1 cellular context compared by ENCODE assay signal in the genomic region with DNA sequence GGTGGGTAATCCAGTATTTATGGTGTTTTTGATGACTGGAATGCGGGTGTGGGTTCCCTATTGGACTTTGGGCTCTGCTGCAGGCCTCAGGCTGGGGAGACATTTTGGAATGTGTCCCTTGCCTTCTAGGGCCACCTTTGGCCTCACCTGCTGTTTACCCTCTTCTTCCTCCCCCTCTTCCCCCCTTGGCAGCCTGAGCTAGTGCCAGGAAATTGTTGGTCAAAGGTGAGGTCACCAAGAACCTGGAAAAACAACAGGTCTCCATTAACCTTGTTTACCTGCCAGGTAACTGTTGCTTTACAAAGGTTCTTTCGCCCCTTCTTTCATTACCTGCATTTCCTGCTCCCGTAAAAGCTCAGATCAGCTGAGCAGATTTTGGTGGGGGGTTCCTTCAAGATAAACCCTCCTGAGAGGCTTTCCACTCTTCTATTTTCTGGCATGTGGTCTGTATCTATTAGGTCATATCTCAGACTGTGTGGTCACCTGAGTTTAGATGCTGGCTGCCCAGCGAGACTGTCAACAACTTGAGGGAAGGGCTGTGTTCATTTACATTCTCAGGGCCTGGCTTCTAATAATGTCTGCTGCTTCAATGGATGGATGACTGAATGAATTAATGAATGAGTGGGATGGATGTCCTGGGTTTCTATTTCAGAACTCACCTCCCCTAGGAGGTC.
TF ChIP-seq lines count a peak whose summit lies in the region.

No MANE protein-coding gene starts in this region.

TF ChIP-seq in HepG2, 621 proteins besides CTCF, POLR2A, EP300 and RAD21 (continued from another document and continues in another):
- TF ChIP-seq, protein P1, sequence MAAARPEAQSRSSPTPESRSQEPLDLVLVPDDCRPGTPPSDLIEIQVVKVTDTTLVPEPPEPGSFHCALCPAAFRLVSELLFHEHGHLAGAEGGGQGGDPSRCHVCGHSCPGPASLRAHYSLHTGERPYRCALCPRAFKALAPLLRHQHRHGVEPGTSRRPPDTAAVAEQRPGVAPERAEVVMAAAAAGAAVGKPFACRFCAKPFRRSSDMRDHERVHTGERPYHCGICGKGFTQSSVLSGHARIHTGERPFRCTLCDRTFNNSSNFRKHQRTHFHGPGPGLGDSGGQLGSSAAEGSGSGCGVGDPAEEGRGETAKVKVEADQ (CRISPR knock-in tag; IDR thresholded peaks at IDR 0.05; ENCODE audit: borderline replicate concordance): no peak
- TF ChIP-seq MXI1 (IDR thresholded peaks at IDR 0.05; ENCODE audit: borderline replicate concordance, low read depth, low read length) (no peak), YEATS4 (CRISPR knock-in tag; IDR thresholded peaks at IDR 0.05; ENCODE audit: borderline replicate concordance) (no peak; the same call in 1 of the 2 replicates), MAFG (CRISPR knock-in tag; IDR thresholded peaks at IDR 0.05) (no peak), SNAI1 (CRISPR knock-in tag; IDR thresholded peaks at IDR 0.05; ENCODE audit: borderline replicate concordance) (no peak), ZNF496 (CRISPR knock-in tag; IDR thresholded peaks at IDR 0.05; ENCODE audit: insufficient replicate concordance) (no peak), DR1 (CRISPR knock-in tag; IDR thresholded peaks at IDR 0.05) (no peak), TARDBP (CRISPR knock-in tag; IDR thresholded peaks at IDR 0.05) (peak; percentile 79), KDM5B (CRISPR knock-in tag; IDR thresholded peaks at IDR 0.05; ENCODE audit: borderline replicate concordance) (peak; percentile 69; the same call in 1 of the 2 replicates), CEBPB (IDR thresholded peaks at IDR 0.05; ENCODE audit: borderline replicate concordance, low read depth, low read length) (no peak), KDM5A (IDR thresholded peaks at IDR 0.05; ENCODE audit: borderline replicate concordance, low read length) (no peak), ZNF296 (CRISPR knock-in tag; conservative IDR thresholded peaks at IDR 0.05) (no peak), ZNF234 (CRISPR knock-in tag; conservative IDR thresholded peaks at IDR 0.05) (no peak), CC2D1A (CRISPR knock-in tag; IDR thresholded peaks at IDR 0.05) (no peak; the same call in 1 of the 2 replicates), TCF12 (IDR thresholded peaks at IDR 0.05) (no peak), TCF12 (CRISPR knock-in tag; IDR thresholded peaks at IDR 0.05) (peak; percentile 91), BORCS8-MEF2B (CRISPR knock-in tag; IDR thresholded peaks at IDR 0.05) (0 out of 2 replicates have a peak, but pooled peaks have one; percentile 58), RBM39 (IDR thresholded peaks at IDR 0.05; ENCODE audit: low read depth, low read length, poor library complexity, severe bottlenecking) (no peak), ZNF329 (CRISPR knock-in tag; IDR thresholded peaks at IDR 0.05; ENCODE audit: low read depth) (0 out of 2 replicates have a peak, but pooled peaks have one; percentile 48), PHF5A (CRISPR knock-in tag; IDR thresholded peaks at IDR 0.05; ENCODE audit: low read depth, unreplicated experiment) (no peak), MXD4 (CRISPR knock-in tag; IDR thresholded peaks at IDR 0.05) (0 out of 2 replicates have a peak, but pooled peaks have one; percentile 43), PCBP2 (optimal IDR thresholded peaks at IDR 0.05; ENCODE audit: low read depth, low read length, poor library complexity, severe bottlenecking) (no peak), TAF15 (IDR thresholded peaks at IDR 0.05; ENCODE audit: low read depth, low read length, poor library complexity, severe bottlenecking) (no peak), NFYC (CRISPR knock-in tag; IDR thresholded peaks at IDR 0.05) (no peak), ATRX (CRISPR knock-in tag; IDR thresholded peaks at IDR 0.05; ENCODE audit: borderline replicate concordance) (no peak), MTF1 (CRISPR knock-in tag; IDR thresholded peaks at IDR 0.05) (no peak), SOX6 (IDR thresholded peaks at IDR 0.05) (no peak), SOX6 (CRISPR knock-in tag; IDR thresholded peaks at IDR 0.05) (peak; percentile 90), ZFP90 (CRISPR knock-in tag; IDR thresholded peaks at IDR 0.05; ENCODE audit: borderline replicate concordance) (no peak), ZNF225 (CRISPR knock-in tag; IDR thresholded peaks at IDR 0.05) (no peak), ATAD3A (CRISPR knock-in tag; IDR thresholded peaks at IDR 0.05) (no peak)
- TF ChIP-seq, protein P2, sequence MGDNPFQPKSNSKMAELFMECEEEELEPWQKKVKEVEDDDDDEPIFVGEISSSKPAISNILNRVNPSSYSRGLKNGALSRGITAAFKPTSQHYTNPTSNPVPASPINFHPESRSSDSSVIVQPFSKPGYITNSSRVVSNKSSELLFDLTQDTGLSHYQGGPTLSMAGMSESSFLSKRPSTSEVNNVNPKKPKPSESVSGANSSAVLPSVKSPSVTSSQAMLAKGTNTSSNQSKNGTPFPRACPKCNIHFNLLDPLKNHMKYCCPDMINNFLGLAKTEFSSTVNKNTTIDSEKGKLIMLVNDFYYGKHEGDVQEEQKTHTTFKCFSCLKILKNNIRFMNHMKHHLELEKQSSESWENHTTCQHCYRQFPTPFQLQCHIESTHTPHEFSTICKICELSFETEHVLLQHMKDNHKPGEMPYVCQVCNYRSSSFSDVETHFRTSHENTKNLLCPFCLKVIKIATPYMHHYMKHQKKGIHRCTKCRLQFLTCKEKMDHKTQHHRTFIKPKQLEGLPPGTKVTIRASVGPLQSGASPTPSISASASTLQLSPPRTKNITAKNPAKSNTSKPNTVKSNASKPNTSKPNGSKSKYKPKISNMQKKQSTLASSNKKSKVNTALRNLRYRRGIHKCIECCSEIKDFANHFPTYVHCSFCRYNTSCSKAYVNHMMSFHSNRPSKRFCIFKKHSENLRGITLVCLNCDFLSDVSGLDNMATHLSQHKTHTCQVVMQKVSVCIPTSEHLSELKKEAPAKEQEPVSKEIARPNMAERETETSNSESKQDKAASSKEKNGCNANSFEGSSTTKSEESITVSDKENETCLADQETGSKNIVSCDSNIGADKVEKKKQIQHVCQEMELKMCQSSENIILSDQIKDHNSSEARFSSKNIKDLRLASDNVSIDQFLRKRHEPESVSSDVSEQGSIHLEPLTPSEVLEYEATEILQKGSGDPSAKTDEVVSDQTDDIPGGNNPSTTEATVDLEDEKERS (CRISPR knock-in tag; IDR thresholded peaks at IDR 0.05): no peak; the same call in 1 of the 2 replicates
- TF ChIP-seq, protein P3, sequence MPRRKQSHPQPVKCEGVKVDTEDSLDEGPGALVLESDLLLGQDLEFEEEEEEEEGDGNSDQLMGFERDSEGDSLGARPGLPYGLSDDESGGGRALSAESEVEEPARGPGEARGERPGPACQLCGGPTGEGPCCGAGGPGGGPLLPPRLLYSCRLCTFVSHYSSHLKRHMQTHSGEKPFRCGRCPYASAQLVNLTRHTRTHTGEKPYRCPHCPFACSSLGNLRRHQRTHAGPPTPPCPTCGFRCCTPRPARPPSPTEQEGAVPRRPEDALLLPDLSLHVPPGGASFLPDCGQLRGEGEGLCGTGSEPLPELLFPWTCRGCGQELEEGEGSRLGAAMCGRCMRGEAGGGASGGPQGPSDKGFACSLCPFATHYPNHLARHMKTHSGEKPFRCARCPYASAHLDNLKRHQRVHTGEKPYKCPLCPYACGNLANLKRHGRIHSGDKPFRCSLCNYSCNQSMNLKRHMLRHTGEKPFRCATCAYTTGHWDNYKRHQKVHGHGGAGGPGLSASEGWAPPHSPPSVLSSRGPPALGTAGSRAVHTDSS (CRISPR knock-in tag; conservative IDR thresholded peaks at IDR 0.05): no peak
- TF ChIP-seq, protein P4, sequence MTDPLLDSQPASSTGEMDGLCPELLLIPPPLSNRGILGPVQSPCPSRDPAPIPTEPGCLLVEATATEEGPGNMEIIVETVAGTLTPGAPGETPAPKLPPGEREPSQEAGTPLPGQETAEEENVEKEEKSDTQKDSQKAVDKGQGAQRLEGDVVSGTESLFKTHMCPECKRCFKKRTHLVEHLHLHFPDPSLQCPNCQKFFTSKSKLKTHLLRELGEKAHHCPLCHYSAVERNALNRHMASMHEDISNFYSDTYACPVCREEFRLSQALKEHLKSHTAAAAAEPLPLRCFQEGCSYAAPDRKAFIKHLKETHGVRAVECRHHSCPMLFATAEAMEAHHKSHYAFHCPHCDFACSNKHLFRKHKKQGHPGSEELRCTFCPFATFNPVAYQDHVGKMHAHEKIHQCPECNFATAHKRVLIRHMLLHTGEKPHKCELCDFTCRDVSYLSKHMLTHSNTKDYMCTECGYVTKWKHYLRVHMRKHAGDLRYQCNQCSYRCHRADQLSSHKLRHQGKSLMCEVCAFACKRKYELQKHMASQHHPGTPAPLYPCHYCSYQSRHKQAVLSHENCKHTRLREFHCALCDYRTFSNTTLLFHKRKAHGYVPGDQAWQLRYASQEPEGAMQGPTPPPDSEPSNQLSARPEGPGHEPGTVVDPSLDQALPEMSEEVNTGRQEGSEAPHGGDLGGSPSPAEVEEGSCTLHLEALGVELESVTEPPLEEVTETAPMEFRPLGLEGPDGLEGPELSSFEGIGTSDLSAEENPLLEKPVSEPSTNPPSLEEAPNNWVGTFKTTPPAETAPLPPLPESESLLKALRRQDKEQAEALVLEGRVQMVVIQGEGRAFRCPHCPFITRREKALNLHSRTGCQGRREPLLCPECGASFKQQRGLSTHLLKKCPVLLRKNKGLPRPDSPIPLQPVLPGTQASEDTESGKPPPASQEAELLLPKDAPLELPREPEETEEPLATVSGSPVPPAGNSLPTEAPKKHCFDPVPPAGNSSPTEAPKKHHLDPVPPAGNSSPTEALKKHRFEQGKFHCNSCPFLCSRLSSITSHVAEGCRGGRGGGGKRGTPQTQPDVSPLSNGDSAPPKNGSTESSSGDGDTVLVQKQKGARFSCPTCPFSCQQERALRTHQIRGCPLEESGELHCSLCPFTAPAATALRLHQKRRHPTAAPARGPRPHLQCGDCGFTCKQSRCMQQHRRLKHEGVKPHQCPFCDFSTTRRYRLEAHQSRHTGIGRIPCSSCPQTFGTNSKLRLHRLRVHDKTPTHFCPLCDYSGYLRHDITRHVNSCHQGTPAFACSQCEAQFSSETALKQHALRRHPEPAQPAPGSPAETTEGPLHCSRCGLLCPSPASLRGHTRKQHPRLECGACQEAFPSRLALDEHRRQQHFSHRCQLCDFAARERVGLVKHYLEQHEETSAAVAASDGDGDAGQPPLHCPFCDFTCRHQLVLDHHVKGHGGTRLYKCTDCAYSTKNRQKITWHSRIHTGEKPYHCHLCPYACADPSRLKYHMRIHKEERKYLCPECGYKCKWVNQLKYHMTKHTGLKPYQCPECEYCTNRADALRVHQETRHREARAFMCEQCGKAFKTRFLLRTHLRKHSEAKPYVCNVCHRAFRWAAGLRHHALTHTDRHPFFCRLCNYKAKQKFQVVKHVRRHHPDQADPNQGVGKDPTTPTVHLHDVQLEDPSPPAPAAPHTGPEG (CRISPR knock-in tag; IDR thresholded peaks at IDR 0.05): 0 out of 2 replicates have a peak, but pooled peaks have one; percentile 73
- TF ChIP-seq, protein P5, sequence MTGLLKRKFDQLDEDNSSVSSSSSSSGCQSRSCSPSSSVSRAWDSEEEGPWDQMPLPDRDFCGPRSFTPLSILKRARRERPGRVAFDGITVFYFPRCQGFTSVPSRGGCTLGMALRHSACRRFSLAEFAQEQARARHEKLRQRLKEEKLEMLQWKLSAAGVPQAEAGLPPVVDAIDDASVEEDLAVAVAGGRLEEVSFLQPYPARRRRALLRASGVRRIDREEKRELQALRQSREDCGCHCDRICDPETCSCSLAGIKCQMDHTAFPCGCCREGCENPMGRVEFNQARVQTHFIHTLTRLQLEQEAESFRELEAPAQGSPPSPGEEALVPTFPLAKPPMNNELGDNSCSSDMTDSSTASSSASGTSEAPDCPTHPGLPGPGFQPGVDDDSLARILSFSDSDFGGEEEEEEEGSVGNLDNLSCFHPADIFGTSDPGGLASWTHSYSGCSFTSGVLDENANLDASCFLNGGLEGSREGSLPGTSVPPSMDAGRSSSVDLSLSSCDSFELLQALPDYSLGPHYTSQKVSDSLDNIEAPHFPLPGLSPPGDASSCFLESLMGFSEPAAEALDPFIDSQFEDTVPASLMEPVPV (CRISPR knock-in tag; IDR thresholded peaks at IDR 0.05): no peak
- TF ChIP-seq, protein P6, sequence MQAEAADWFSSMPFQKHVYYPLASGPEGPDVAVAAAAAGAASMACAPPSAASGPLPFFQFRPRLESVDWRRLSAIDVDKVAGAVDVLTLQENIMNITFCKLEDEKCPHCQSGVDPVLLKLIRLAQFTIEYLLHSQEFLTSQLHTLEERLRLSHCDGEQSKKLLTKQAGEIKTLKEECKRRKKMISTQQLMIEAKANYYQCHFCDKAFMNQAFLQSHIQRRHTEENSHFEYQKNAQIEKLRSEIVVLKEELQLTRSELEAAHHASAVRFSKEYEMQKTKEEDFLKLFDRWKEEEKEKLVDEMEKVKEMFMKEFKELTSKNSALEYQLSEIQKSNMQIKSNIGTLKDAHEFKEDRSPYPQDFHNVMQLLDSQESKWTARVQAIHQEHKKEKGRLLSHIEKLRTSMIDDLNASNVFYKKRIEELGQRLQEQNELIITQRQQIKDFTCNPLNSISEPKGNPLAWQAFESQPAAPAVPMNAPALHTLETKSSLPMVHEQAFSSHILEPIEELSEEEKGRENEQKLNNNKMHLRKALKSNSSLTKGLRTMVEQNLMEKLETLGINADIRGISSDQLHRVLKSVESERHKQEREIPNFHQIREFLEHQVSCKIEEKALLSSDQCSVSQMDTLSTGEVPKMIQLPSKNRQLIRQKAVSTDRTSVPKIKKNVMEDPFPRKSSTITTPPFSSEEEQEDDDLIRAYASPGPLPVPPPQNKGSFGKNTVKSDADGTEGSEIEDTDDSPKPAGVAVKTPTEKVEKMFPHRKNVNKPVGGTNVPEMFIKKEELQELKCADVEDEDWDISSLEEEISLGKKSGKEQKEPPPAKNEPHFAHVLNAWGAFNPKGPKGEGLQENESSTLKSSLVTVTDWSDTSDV (CRISPR knock-in tag; IDR thresholded peaks at IDR 0.05): no peak
- TF ChIP-seq, protein P7, sequence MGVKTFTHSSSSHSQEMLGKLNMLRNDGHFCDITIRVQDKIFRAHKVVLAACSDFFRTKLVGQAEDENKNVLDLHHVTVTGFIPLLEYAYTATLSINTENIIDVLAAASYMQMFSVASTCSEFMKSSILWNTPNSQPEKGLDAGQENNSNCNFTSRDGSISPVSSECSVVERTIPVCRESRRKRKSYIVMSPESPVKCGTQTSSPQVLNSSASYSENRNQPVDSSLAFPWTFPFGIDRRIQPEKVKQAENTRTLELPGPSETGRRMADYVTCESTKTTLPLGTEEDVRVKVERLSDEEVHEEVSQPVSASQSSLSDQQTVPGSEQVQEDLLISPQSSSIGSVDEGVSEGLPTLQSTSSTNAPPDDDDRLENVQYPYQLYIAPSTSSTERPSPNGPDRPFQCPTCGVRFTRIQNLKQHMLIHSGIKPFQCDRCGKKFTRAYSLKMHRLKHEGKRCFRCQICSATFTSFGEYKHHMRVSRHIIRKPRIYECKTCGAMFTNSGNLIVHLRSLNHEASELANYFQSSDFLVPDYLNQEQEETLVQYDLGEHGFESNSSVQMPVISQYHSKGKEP (CRISPR knock-in tag; IDR thresholded peaks at IDR 0.05): no peak
- TF ChIP-seq, protein P8, sequence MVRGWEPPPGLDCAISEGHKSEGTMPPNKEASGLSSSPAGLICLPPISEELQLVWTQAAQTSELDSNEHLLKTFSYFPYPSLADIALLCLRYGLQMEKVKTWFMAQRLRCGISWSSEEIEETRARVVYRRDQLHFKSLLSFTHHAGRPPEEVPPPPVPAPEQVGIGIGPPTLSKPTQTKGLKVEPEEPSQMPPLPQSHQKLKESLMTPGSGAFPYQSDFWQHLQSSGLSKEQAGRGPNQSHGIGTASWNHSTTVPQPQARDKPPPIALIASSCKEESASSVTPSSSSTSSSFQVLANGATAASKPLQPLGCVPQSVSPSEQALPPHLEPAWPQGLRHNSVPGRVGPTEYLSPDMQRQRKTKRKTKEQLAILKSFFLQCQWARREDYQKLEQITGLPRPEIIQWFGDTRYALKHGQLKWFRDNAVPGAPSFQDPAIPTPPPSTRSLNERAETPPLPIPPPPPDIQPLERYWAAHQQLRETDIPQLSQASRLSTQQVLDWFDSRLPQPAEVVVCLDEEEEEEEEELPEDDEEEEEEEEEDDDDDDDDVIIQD (CRISPR knock-in tag; IDR thresholded peaks at IDR 0.05; ENCODE audit: low read depth): no peak
